In the genomic region with DNA sequence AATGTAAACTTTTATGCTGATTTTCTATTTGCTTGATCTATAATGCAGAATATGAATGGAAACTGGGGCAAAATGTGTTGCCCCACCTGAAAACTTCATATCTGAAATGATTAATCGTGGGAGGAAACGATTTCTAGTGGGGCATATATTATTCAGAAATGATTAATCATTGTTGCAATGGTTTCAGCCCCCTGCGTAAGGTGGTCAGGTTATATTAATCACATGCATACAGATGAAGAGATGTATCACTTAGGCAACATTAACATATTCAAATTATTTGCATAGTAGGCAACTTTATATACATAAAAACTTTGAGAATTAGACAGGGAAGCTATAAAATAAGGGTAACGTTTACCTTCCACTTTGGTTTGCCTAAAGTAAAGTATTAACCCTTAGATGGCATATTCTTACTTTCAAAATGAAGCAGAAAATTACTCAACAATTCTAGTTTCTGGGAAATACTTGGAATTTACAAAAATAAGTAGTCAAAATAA, we compare ENCODE assay signal across 19 cellular contexts.
"Had no signal": no experiment of that assay in that cellular context is flagged by ENCODE, and none has a peak within 500 bp of the region (broad histone marks: within the 10 kb centered on the region; RNA-seq: fewer than 3 reads in every experiment).

No MANE protein-coding gene starts in this region.

- H3K9me3 ChIP-seq: esophagus muscularis mucosa, gastroesophageal sphincter, heart left ventricle, left ventricle myocardium inferior, prostate gland, right atrium auricular region, SJCRH30, tibial artery had no signal

- H3K27me3 ChIP-seq: esophagus muscularis mucosa, gastroesophageal sphincter, heart left ventricle, neural progenitor cell, right atrium auricular region, SJCRH30, tibial artery had no signal

- H3K36me3 ChIP-seq: neural progenitor cell, prostate gland had no signal

- H3K27ac Mint-ChIP-seq: activated naive CD4-positive, alpha-beta T cell treated with anti-CD3 and anti-CD28 coated beads, Interleukin-2, amount 10 ng/mL, durations not matched to agents 7 days and 5 days; activated T-helper 2 cell treated with anti-CD3 and anti-CD28 coated beads, Interferon-gamma antibody, Interleukin-2, Interleukin-4, amounts not matched to agents 10 μg/mL and 5 μg/mL and 100 μg/mL, durations not matched to agents 14 hours and 24 hours and 36 hours; dendritic cell treated with granulocyte-macrophage colony-stimulating factor and Interleukin-4, amounts not matched to agents 40 ng/mL and 50 ng/mL, for 4 days; neural progenitor cell had no signal

- H3K9me3 Mint-ChIP-seq: activated naive CD4-positive, alpha-beta T cell treated with anti-CD3 and anti-CD28 coated beads, Interleukin-2, amount 10 ng/mL, durations not matched to agents 7 days and 5 days; activated T-helper 2 cell treated with anti-CD3 and anti-CD28 coated beads, Interferon-gamma antibody, Interleukin-2, Interleukin-4, amounts not matched to agents 10 μg/mL and 5 μg/mL and 100 μg/mL, durations not matched to agents 14 hours and 24 hours and 36 hours; dendritic cell treated with granulocyte-macrophage colony-stimulating factor and Interleukin-4, amounts not matched to agents 40 ng/mL and 50 ng/mL, for 4 days; neural progenitor cell had no signal

- H3K4me1 Mint-ChIP-seq: activated naive CD4-positive, alpha-beta T cell treated with anti-CD3 and anti-CD28 coated beads, Interleukin-2, amount 10 ng/mL, durations not matched to agents 7 days and 5 days; neural progenitor cell had no signal

- H3K4me1 ChIP-seq: heart left ventricle, left ventricle myocardium inferior, neural progenitor cell, prostate gland, right atrium auricular region, SJCRH30 had no signal

- H3K4me3 ChIP-seq: esophagus muscularis mucosa, gastroesophageal sphincter, heart left ventricle, left ventricle myocardium inferior, neural progenitor cell, prostate gland, right atrium auricular region, SJCRH30, tibial artery had no signal

- DNase-seq: activated CD8-positive, alpha-beta memory T cell treated with anti-CD3 and anti-CD28 coated beads, Interleukin-2, amount 50 U/mL, for 4 hours; activated naive CD4-positive, alpha-beta T cell treated with anti-CD3 and anti-CD28 coated beads, Interleukin-2, amount 10 ng/mL, durations not matched to agents 7 days and 5 days; effector CD8-positive, alpha-beta T cell; heart left ventricle; kidney glomerular epithelial cell; left ventricle myocardium inferior; mammary epithelial cell; midbrain; SJCRH30; T-helper 2 cell; tibial artery had no signal

- H3K9ac ChIP-seq: neural progenitor cell had no signal

- ATAC-seq: gastroesophageal sphincter, heart left ventricle had no signal

- H3K27ac ChIP-seq: esophagus muscularis mucosa, gastroesophageal sphincter, heart left ventricle, left ventricle myocardium inferior, neural progenitor cell, prostate gland, right atrium auricular region, SJCRH30, tibial artery, VCaP had no signal

- H3K4me3 Mint-ChIP-seq: activated naive CD4-positive, alpha-beta T cell treated with anti-CD3 and anti-CD28 coated beads, Interleukin-2, amount 10 ng/mL, durations not matched to agents 7 days and 5 days; dendritic cell treated with granulocyte-macrophage colony-stimulating factor and Interleukin-4, amounts not matched to agents 40 ng/mL and 50 ng/mL, for 4 days; neural progenitor cell had no signal

- H3K27me3 Mint-ChIP-seq: activated naive CD4-positive, alpha-beta T cell treated with anti-CD3 and anti-CD28 coated beads, Interleukin-2, amount 10 ng/mL, durations not matched to agents 7 days and 5 days; dendritic cell treated with granulocyte-macrophage colony-stimulating factor and Interleukin-4, amounts not matched to agents 40 ng/mL and 50 ng/mL, for 4 days had no signal
